14 cellular contexts compared by ENCODE assay signal in genomic region chr10:52170776-52171175, GRCh38.
"Had no signal": no experiment of that assay in that cellular context is flagged by ENCODE, and none has a peak within 500 bp of the region (broad histone marks: within the 10 kb centered on the region; RNA-seq: fewer than 3 reads in every experiment).

No MANE protein-coding gene starts in this region.

- DNase-seq: activated CD4-positive, alpha-beta T cell treated with anti-CD3 and anti-CD28 coated beads, Interleukin-2, amount 50 U/mL, for 1 hour; activated CD4-positive, CD25-positive, alpha-beta regulatory T cell; activated naive CD4-positive, alpha-beta T cell treated with anti-CD3 and anti-CD28 coated beads, Interleukin-2, amount 50 U/mL, for 16 hours; activated T-cell treated with anti-CD3 and anti-CD28 coated beads for 4 hours; body of pancreas; central memory CD4-positive, alpha-beta T cell; effector memory CD4-positive, alpha-beta T cell; hippocampal formation; kidney; left ventricle myocardium superior; stimulated activated CD4-positive, alpha-beta T cell treated with anti-CD3 and anti-CD28 coated beads, Interleukin-4, amount 100 ng/mL, for 1 hour; stimulated activated CD8-positive, alpha-beta memory T cell treated with anti-CD3 and anti-CD28 coated beads, Interleukin-4, amount 100 ng/mL, for 48 hours; T-helper 17 cell had no signal

- H3K4me1 ChIP-seq: body of pancreas had no signal

- H3K4me3 ChIP-seq: body of pancreas, coronary artery had no signal

- ATAC-seq: body of pancreas, left ventricle myocardium superior, T-helper 17 cell had no signal

- H3K27me3 ChIP-seq: body of pancreas had no signal

- H3K27ac ChIP-seq: body of pancreas, coronary artery had no signal

- H3K9me3 ChIP-seq: body of pancreas had no signal
